ENCODE assay signal across 19 cellular contexts in the genomic region with DNA sequence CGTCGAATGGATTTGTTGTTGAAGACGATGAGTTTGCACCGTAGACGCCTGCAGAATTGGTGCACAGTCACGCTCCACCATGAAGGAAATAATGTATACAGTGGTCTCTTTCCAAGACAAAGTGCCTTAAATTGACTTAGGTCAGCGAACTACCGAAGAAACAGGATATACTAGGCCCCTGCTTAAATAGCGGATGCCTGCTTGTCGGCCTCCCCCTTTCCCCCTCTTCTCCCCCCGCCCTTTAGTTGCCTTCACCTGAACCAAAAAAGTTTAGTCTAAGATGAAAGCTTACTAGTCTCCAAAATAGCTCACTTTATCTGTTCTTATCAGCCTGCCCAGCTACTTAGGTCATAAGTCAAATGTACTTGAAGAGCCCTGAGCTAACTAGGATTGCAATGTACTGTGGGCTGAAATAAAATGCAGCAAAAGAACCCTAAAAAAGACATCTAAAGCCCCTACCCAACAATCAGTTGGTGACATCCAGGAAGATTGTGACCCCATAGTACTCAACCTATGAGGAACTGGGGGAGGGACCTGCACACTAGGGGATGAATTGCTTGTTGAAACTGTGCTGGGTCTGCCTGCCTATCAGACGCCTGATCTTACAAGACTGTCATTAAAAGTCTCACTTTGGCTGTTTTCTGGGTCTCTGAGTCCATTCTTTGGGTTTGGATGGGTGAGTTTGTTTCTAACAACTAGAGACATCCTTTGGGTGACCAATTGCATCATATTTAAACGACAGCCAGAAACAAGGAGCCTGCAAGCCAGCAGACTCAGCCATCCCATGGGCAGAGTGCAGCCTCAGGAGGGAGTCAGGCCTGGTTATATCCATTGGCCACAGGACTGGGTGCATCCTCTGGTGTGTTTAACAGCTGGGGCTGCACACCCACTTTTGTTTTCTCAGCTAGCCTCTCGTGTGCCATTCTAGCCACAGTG. TPM values are rescaled to one million over a fixed set of nuclear protein-coding genes. Genes with fewer than 3 reads are reported as not detected.
A peak's percentile ranks its signal among the peaks of the same experiment; 100 is the strongest.
DNase-seq lines count a peak whose midpoint lies in the region; ATAC-seq and TF ChIP-seq lines count a peak whose summit lies in the region.
"Had no signal": no experiment of that assay in that cellular context is flagged by ENCODE, and none has a peak within 500 bp of the region (broad histone marks: within the 10 kb centered on the region; RNA-seq: fewer than 3 reads in every experiment).

No MANE protein-coding gene starts in this region.

- peak overlapping the region; percentile 1 for H2AFZ ChIP-seq in DND-41 (ENCODE audit: low read depth, low read length)
- no peak overlapping the region for H2AFZ ChIP-seq in KMS-11 (ENCODE audit: low read depth)
- no peak overlapping the region for H2AFZ ChIP-seq in PC-9
- H2AFZ ChIP-seq in osteoblast (ENCODE audit: low read length): no peak overlapping the region

- peaks cover 3% of the 10 kb centered on the region; the same call in 1 of the 2 replicates for H3F3A ChIP-seq in PC-9 (ENCODE audit: insufficient read depth, low read depth)

- H3K79me2 ChIP-seq in DND-41 (ENCODE audit: insufficient read depth, low read length) (no peaks in the 10 kb centered on the region), KMS-11 (ENCODE audit: insufficient read depth, low read depth) (peaks cover 82% of the 10 kb centered on the region), PC-9 (ENCODE audit: low read depth) (peaks cover 50% of the 10 kb centered on the region), osteoblast (ENCODE audit: insufficient read depth, low read length) (no peaks in the 10 kb centered on the region)

- H3K27me3 ChIP-seq in DND-41 (ENCODE audit: insufficient read depth, low read length, poor library complexity): no peaks in the 10 kb centered on the region
- H3K27me3 ChIP-seq in KMS-11 (ENCODE audit: insufficient read depth, low read depth): no peaks in the 10 kb centered on the region
- H3K27me3 ChIP-seq in PC-9 (ENCODE audit: insufficient read depth, low read depth): no peaks in the 10 kb centered on the region
- no peaks in the 10 kb centered on the region for H3K27me3 ChIP-seq in iPS-15b (ENCODE audit: control insufficient read depth, insufficient read depth, low read length)
- H3K27me3 ChIP-seq in osteoblast (ENCODE audit: insufficient read depth, low read length): peaks cover 65% of the 10 kb centered on the region

- ATAC-seq in DND-41 (ENCODE audit: insufficient read depth, low read depth) (no peak), HG03135 (IDR thresholded peaks at IDR 0.05; ENCODE audit: unreplicated experiment) (no peak)

- no peaks in the 10 kb centered on the region for H3K9me3 ChIP-seq in DND-41 (ENCODE audit: insufficient read depth, low read length, severe bottlenecking)
- no peaks in the 10 kb centered on the region for H3K9me3 ChIP-seq in PC-9 (ENCODE audit: insufficient read depth, low read depth)
- H3K9me3 ChIP-seq in iPS-15b (ENCODE audit: control insufficient read depth, insufficient read depth, low read length): no peaks in the 10 kb centered on the region
- H3K9me3 ChIP-seq in osteoblast (ENCODE audit: low read depth, low read length): no peaks in the 10 kb centered on the region
- H3K9me3 ChIP-seq: MG63 had no signal

- POLR2A ChIA-PET in PC-9 (lab: Charles Lee; ENCODE audit: unreplicated experiment): interaction anchor here (0.7 kb wide), 1 partner anchor 58 kb away, joined by 3 read pairs; no protein-coding TSS in a partner anchor

- no TSS peak for BruUV-seq in PC-9 (replicated peaks; lab: Mats Ljungman, UMichigan)

- CTCF ChIA-PET in PC-9 (lab: Charles Lee): interaction anchor here (0.6 kb wide), 2 partner anchors 9 to 69 kb away, joined by 3 to 4 read pairs; a partner anchor contains a TSS

- H3K4me1 ChIP-seq in DND-41 (ENCODE audit: insufficient read depth, low read length) (peaks cover 70% of the 10 kb centered on the region), KMS-11 (ENCODE audit: low read depth, poor library complexity, severe bottlenecking) (peaks cover 96% of the 10 kb centered on the region), PC-9 (replicated peaks; ENCODE audit: insufficient read depth) (peaks cover 56% of the 10 kb centered on the region), iPS-15b (ENCODE audit: control insufficient read depth, insufficient read depth, low read length) (peaks cover 41% of the 10 kb centered on the region), osteoblast (ENCODE audit: insufficient read depth, low read length) (no peaks in the 10 kb centered on the region)

- H3K9me2 ChIP-seq in PC-9 (ENCODE audit: insufficient read depth): no peaks in the 10 kb centered on the region

- intact Hi-C loops in PC-9 (cut with micrococcal nuclease; ENCODE audit: unreplicated experiment): loop anchor here (10.0 kb wide), 1 partner anchor 958 kb away; no protein-coding TSS in a partner anchor

- peak; percentile 51 for DNase-seq in DND-41
- no peak for DNase-seq in PC-9
- no peak for DNase-seq in activated T-cell treated with anti-CD3 and anti-CD28 coated beads for 4 hours
- no peak for DNase-seq in osteoblast (ENCODE audit: insufficient read length, low spot score, missing footprints)
- DNase-seq: Calu3; CD4-positive, alpha-beta memory T cell; DMS79; KBM-7; MG63; NCI-H1092 treated with DMSO at 0.1 percent for 48 hours; NCI-H2081 treated with DMSO at 0.1 percent for 48 hours; NCI-H510A; NCI-H774 had no signal

- H3K27ac ChIP-seq in DND-41 (ENCODE audit: low read length): peak overlapping the region; percentile 99
- H3K27ac ChIP-seq in KMS-11: peak overlapping the region; percentile 94
- H3K27ac ChIP-seq in PC-9: peak overlapping the region; percentile 17; the same call in 1 of the 2 replicates
- no peak overlapping the region for H3K27ac ChIP-seq in osteoblast (ENCODE audit: low read depth, low read length)

- H4K20me1 ChIP-seq in DND-41 (ENCODE audit: insufficient read depth, low read length) (no peaks in the 10 kb centered on the region), KMS-11 (ENCODE audit: insufficient read depth) (no peaks in the 10 kb centered on the region), PC-9 (ENCODE audit: insufficient read depth) (no peaks in the 10 kb centered on the region), osteoblast (ENCODE audit: insufficient read depth, low read length) (no peaks in the 10 kb centered on the region)

- peak overlapping the region in 1 of 2 experiments; percentile 40; a peak in 1 of 4 replicates for H3K4me3 ChIP-seq in DND-41 (ENCODE audit: low read depth in 1 of 2, low read length in 2 of 2)
- peak overlapping the region; percentile 19 for H3K4me3 ChIP-seq in KMS-11 (IDR thresholded peaks at IDR 0.05; ENCODE audit: insufficient read depth, low read depth, low read length)
- H3K4me3 ChIP-seq in PC-9: no peak overlapping the region
- H3K4me3 ChIP-seq in iPS-15b (ENCODE audit: low read depth, low read length): no peak overlapping the region
- no peak overlapping the region for H3K4me3 ChIP-seq in osteoblast (ENCODE audit: insufficient read depth, low read length)
- H3K4me3 ChIP-seq: GM12878, MG63 had no signal

- peak overlapping the region; percentile 63 for H3K4me2 ChIP-seq in DND-41 (ENCODE audit: insufficient read depth, low read length)
- H3K4me2 ChIP-seq in KMS-11: peak overlapping the region; percentile 55
- H3K4me2 ChIP-seq in PC-9: peak overlapping the region; percentile 38
- H3K4me2 ChIP-seq in osteoblast (ENCODE audit: insufficient read depth, low read length): no peak overlapping the region

- TF ChIP-seq CTCF in DND-41 (IDR thresholded peaks at IDR 0.05; ENCODE audit: borderline replicate concordance, extremely low read depth, low read length, poor library complexity, severe bottlenecking) (no peak), KMS-11 (conservative IDR thresholded peaks at IDR 0.05; ENCODE audit: low read depth, low read length) (no peak), PC-9 (conservative IDR thresholded peaks at IDR 0.05) (no peak), osteoblast (IDR thresholded peaks at IDR 0.05; ENCODE audit: extremely low read depth, low read depth, low read length) (no peak)

- peak overlapping the region; percentile 70 for H3K9ac ChIP-seq in DND-41 (ENCODE audit: low read depth, low read length)
- H3K9ac ChIP-seq in KMS-11: peak overlapping the region; percentile 56; the same call in 1 of the 2 replicates
- peak overlapping the region; percentile 39 for H3K9ac ChIP-seq in iPS-15b (ENCODE audit: low read depth, low read length)

- H3K36me3 ChIP-seq in DND-41 (ENCODE audit: insufficient read depth, low read length) (no peaks in the 10 kb centered on the region), KMS-11 (ENCODE audit: insufficient read depth) (no peaks in the 10 kb centered on the region), PC-9 (ENCODE audit: low read depth) (no peaks in the 10 kb centered on the region), iPS-15b (ENCODE audit: control insufficient read depth, insufficient read depth, low read length) (no peaks in the 10 kb centered on the region), osteoblast (ENCODE audit: insufficient read depth, low read length) (no peaks in the 10 kb centered on the region)
- H3K36me3 ChIP-seq: MG63 had no signal

RNA-seq across cellular contexts. Expression of a gene that starts 14.5 kb away (rescaled TPM):
- 9.1 and 10.7 TPM in 2 replicates for total RNA-seq in PC-9 (2021)
- total RNA-seq in osteoblast: not detected in 2 replicates
- total RNA-seq: CD4-positive, alpha-beta memory T cell; G401; RPMI7951 had no signal

Comparison
In these comparisons a context has a peak if more than half of its experiments do, and no peak if none do; other contexts are left out.
1. RNA of a gene that starts 14.5 kb away (total RNA-seq): 9.1 to 10.7 TPM in PC-9; not detected in osteoblast; every median in the first group is over 10 times any median in the second.
2. Peak in every context shown above with its lines, with median percentiles within 50 percentile points of each other: H3K9ac ChIP-seq.